16 cellular contexts compared by ENCODE assay signal in genomic region chr7:75958802-75959543, GRCh38. TPM values are rescaled to one million over a fixed set of nuclear protein-coding genes. Genes with fewer than 3 reads are reported as not detected.
DNase-seq lines count a peak whose midpoint lies in the region; ATAC-seq and TF ChIP-seq lines count a peak whose summit lies in the region.
"Had no signal": no experiment of that assay in that cellular context is flagged by ENCODE, and none has a peak within 500 bp of the region (broad histone marks: within the 10 kb centered on the region; RNA-seq: fewer than 3 reads in every experiment).

No MANE protein-coding gene starts in this region.

- H3K36me3 ChIP-seq in brain microvascular endothelial cell (replicated peaks) (peaks cover 3% of the 10 kb centered on the region), mucosa of descending colon (ENCODE audit: low read depth) (no peaks in the 10 kb centered on the region), ascending aorta (peaks cover 24 to 52% of the 10 kb centered on the region in 2 donors)
- peaks cover 0 to 60% (median 7%) of the 10 kb centered on the region in 3 experiments for H3K36me3 ChIP-seq in naive thymus-derived CD4-positive, alpha-beta T cell (ENCODE audit: control insufficient read depth in 2 of 3, insufficient read depth in 3 of 3, low read length in 3 of 3)

- H3K4me3 ChIP-seq in LNCaP clone FGC (ENCODE audit: low read depth, low read length) (no peak overlapping the region), brain microvascular endothelial cell (ENCODE audit: low read depth, low read length) (no peak overlapping the region), mucosa of descending colon (no peak overlapping the region), ascending aorta (no peak overlapping the region)
- no peak overlapping the region for H3K4me3 ChIP-seq in naive thymus-derived CD4-positive, alpha-beta T cell (ENCODE audit: low read length)

- in situ Hi-C loops in brain microvascular endothelial cell (cut with HindIII; ENCODE audit: low pct_ligation_motif_present, low sequenced_read_pairs): no loop called here

- intact Hi-C loops in mucosa of descending colon (cut with DNase I, micrococcal nuclease) (no loop called here), ascending aorta (cut with DNase I) (no loop called here)
- intact Hi-C loops in naive thymus-derived CD4-positive, alpha-beta T cell (cut with micrococcal nuclease): no loop called here

- DNase-seq in LNCaP clone FGC (ENCODE audit: low read depth): peak; percentile 40
- DNase-seq in brain microvascular endothelial cell: no peak
- DNase-seq in mucosa of descending colon: no peak
- DNase-seq in anterior cingulate cortex (lab: John Stamatoyannopoulos, UW): no peak
- DNase-seq in ascending aorta (ENCODE audit: low spot score in 2 of 2): no peak
- no peak for DNase-seq in naive thymus-derived CD4-positive, alpha-beta T cell
- DNase-seq in T-helper 17 cell: no peak
- DNase-seq: C1 segment of cervical spinal cord; DMS 273 treated with DMSO at 0.1 percent for 48 hours; GDM1; NCI-H1417; NCI-H524; stimulated activated CD8-positive, alpha-beta memory T cell treated with anti-CD3 and anti-CD28 coated beads, Interleukin-4, amount 100 ng/mL, for 48 hours had no signal

- POLR2A ChIA-PET in naive thymus-derived CD4-positive, alpha-beta T cell (lab: Charles Lee): no interaction called here

- H3K4me3 Mint-ChIP-seq in naive thymus-derived CD4-positive, alpha-beta T cell: no peak overlapping the region
- H3K4me3 Mint-ChIP-seq in T-helper 17 cell: no peak overlapping the region
- H3K4me3 Mint-ChIP-seq: activated naive CD8-positive, alpha-beta T cell had no signal

- H3K27ac ChIP-seq in C4-2B (peak overlapping the region; percentile 61), brain microvascular endothelial cell (peak overlapping the region; percentile 27), ascending aorta (no peak overlapping the region)
- no peak overlapping the region for H3K27ac ChIP-seq in naive thymus-derived CD4-positive, alpha-beta T cell (ENCODE audit: low read depth, low read length)
- H3K27ac ChIP-seq: neutrophil had no signal

- peak; percentile 50 for ATAC-seq in mucosa of descending colon
- ATAC-seq in naive thymus-derived CD4-positive, alpha-beta T cell: no peak
- no peak for ATAC-seq in T-helper 17 cell

- TF ChIP-seq CTCF in C4-2B (conservative IDR thresholded peaks at IDR 0.05) (no peak), LNCaP clone FGC (IDR thresholded peaks at IDR 0.05; ENCODE audit: control insufficient read depth, extremely low read depth, insufficient read depth) (no peak), brain microvascular endothelial cell (IDR thresholded peaks at IDR 0.05; ENCODE audit: low read depth, low read length, missing control alignments) (no peak), mucosa of descending colon (IDR thresholded peaks at IDR 0.05) (no peak), ascending aorta (IDR thresholded peaks at IDR 0.05) (no peak)

- H3K4me1 ChIP-seq in mucosa of descending colon (ENCODE audit: low read depth) (peaks cover 28% of the 10 kb centered on the region), ascending aorta (peaks cover 0 to 15% of the 10 kb centered on the region in 2 donors)
- H3K4me1 ChIP-seq in naive thymus-derived CD4-positive, alpha-beta T cell (ENCODE audit: control insufficient read depth in 2 of 2, insufficient read depth in 2 of 2, low read length in 2 of 2): no peaks in the 10 kb centered on the region

- CTCF ChIA-PET in naive thymus-derived CD4-positive, alpha-beta T cell (lab: Charles Lee): no interaction called here

- H3K27me3 ChIP-seq in brain microvascular endothelial cell (replicated peaks) (no peaks in the 10 kb centered on the region), ascending aorta (no peaks in the 10 kb centered on the region)
- no peaks in the 10 kb centered on the region for H3K27me3 ChIP-seq in naive thymus-derived CD4-positive, alpha-beta T cell (ENCODE audit: control insufficient read depth in 2 of 2, insufficient read depth in 2 of 2, low read length in 2 of 2)
- H3K27me3 ChIP-seq: neutrophil had no signal

- H3K9me3 Mint-ChIP-seq in naive thymus-derived CD4-positive, alpha-beta T cell: peaks cover 0 to 2% (median 0%) of the 10 kb centered on the region in 11 donors

- no peaks in the 10 kb centered on the region for H3K9me3 ChIP-seq in mucosa of descending colon
- H3K9me3 ChIP-seq in ascending aorta: no peaks in the 10 kb centered on the region
- H3K9me3 ChIP-seq in naive thymus-derived CD4-positive, alpha-beta T cell (ENCODE audit: control insufficient read depth in 2 of 3, low read length in 3 of 3): no peaks in the 10 kb centered on the region
- H3K9me3 ChIP-seq in T-helper 17 cell (ENCODE audit: control insufficient read depth, low read length, poor library complexity, severe bottlenecking): no peaks in the 10 kb centered on the region
- H3K9me3 ChIP-seq: neutrophil had no signal

- peaks cover 0 to 13% (median 4%) of the 10 kb centered on the region in 7 donors for H3K4me1 Mint-ChIP-seq in naive thymus-derived CD4-positive, alpha-beta T cell
- peaks cover 8% of the 10 kb centered on the region for H3K4me1 Mint-ChIP-seq in T-helper 17 cell

- no peak overlapping the region for H3K27ac Mint-ChIP-seq in naive thymus-derived CD4-positive, alpha-beta T cell
- no peak overlapping the region for H3K27ac Mint-ChIP-seq in T-helper 17 cell
- H3K27ac Mint-ChIP-seq: activated naive CD8-positive, alpha-beta T cell had no signal

- no peaks in the 10 kb centered on the region for H3K27me3 Mint-ChIP-seq in naive thymus-derived CD4-positive, alpha-beta T cell
- H3K27me3 Mint-ChIP-seq in T-helper 17 cell: no peaks in the 10 kb centered on the region
- H3K27me3 Mint-ChIP-seq: activated naive CD8-positive, alpha-beta T cell had no signal

- peaks cover 2 to 44% (median 22%) of the 10 kb centered on the region in 5 donors for H3K36me3 Mint-ChIP-seq in naive thymus-derived CD4-positive, alpha-beta T cell
- H3K36me3 Mint-ChIP-seq in T-helper 17 cell (ENCODE audit: low read depth): peaks cover 10% of the 10 kb centered on the region

RNA-seq across cellular contexts. Expression of gene TMEM120A, which starts 35.4 kb away (rescaled TPM):
- total RNA-seq in mucosa of descending colon (100 to 1,000 TPM in 1 of 3 donors, 10 to 100 TPM in 2; 75.6 to 138 (median 88.4) TPM), ascending aorta (24.2 TPM), T-helper 17 cell (10 to 100 TPM; 21.7 to 27.0 TPM)
- total RNA-seq in naive thymus-derived CD4-positive, alpha-beta T cell: 10 to 100 TPM; 19.1 to 38.6 (median 35.6) TPM
- polyA plus RNA-seq in naive thymus-derived CD4-positive, alpha-beta T cell: 10 to 100 TPM; 23.2 to 25.2 TPM

RNA-seq across cellular contexts. Expression of gene POR, which starts 44.0 kb away (rescaled TPM):
- total RNA-seq in mucosa of descending colon (100 to 1,000 TPM in 2 of 3 donors, 10 to 100 TPM in 1; 76.4 to 122 (median 118) TPM), ascending aorta (236 TPM), T-helper 17 cell (10 to 100 TPM; 48.7 to 51.0 TPM)
- total RNA-seq in naive thymus-derived CD4-positive, alpha-beta T cell: 10 to 100 TPM; 45.9 to 72.3 (median 69.7) TPM
- 10 to 100 TPM; 41.6 to 69.2 TPM for polyA plus RNA-seq in naive thymus-derived CD4-positive, alpha-beta T cell

Comparison
In these comparisons a context has a peak if more than half of its experiments do, and no peak if none do; other contexts are left out.
1. H3K27ac ChIP-seq: peak in C4-2B (single experiment) and brain microvascular endothelial cell (single experiment); none in ascending aorta (0 of 2) and naive thymus-derived CD4-positive, alpha-beta T cell (single experiment).